In genomic region chr4:72846280-72847111, GRCh38 we compare ENCODE assay signal across 3 cellular contexts.
TF ChIP-seq lines count a peak whose summit lies in the region.

No MANE protein-coding gene starts in this region.

TF ChIP-seq in A549, 52 proteins besides CTCF, POLR2A, EP300 and RAD21:
- TF ChIP-seq, protein P1, sequence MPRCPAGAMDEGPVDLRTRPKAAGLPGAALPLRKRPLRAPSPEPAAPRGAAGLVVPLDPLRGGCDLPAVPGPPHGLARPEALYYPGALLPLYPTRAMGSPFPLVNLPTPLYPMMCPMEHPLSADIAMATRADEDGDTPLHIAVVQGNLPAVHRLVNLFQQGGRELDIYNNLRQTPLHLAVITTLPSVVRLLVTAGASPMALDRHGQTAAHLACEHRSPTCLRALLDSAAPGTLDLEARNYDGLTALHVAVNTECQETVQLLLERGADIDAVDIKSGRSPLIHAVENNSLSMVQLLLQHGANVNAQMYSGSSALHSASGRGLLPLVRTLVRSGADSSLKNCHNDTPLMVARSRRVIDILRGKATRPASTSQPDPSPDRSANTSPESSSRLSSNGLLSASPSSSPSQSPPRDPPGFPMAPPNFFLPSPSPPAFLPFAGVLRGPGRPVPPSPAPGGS (IDR thresholded peaks at IDR 0.05) = no peak
- TF ChIP-seq, protein P2, sequence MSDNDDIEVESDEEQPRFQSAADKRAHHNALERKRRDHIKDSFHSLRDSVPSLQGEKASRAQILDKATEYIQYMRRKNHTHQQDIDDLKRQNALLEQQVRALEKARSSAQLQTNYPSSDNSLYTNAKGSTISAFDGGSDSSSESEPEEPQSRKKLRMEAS (IDR thresholded peaks at IDR 0.05) = no peak
- TF ChIP-seq HOXB5 (CRISPR knock-in tag; IDR thresholded peaks at IDR 0.05) (no peak), CEBPB (IDR thresholded peaks at IDR 0.05) (no peak), FOSB (CRISPR knock-in tag; IDR thresholded peaks at IDR 0.05) (no peak)

TF ChIP-seq in HCT116, 20 proteins besides CTCF, POLR2A, EP300 and RAD21:
- TF ChIP-seq JUND (IDR thresholded peaks at IDR 0.05) (no peak), EGR1 (IDR thresholded peaks at IDR 0.05; ENCODE audit: low read depth) (no peak), TCF7L2 (IDR thresholded peaks at IDR 0.05; ENCODE audit: borderline replicate concordance, extremely low read depth, insufficient read depth, insufficient read length) (no peak), CBX3 (IDR thresholded peaks at IDR 0.05; ENCODE audit: low read depth) (no peak), YY1 (IDR thresholded peaks at IDR 0.05; ENCODE audit: extremely low read depth, insufficient replicate concordance, low read depth, low read length) (no peak), SRF (IDR thresholded peaks at IDR 0.05; ENCODE audit: low read depth) (no peak), ZNF274 (IDR thresholded peaks at IDR 0.05; ENCODE audit: low read depth, low read length) (no peak), CEBPB (IDR thresholded peaks at IDR 0.05; ENCODE audit: low read depth) (no peak), ZFX (IDR thresholded peaks at IDR 0.05) (no peak), FOSL1 (IDR thresholded peaks at IDR 0.05; ENCODE audit: low read depth) (no peak), EZH2 (IDR thresholded peaks at IDR 0.05) (no peak)
- TF ChIP-seq, protein P2 (IDR thresholded peaks at IDR 0.05) = no peak
- TF ChIP-seq, protein P3, sequence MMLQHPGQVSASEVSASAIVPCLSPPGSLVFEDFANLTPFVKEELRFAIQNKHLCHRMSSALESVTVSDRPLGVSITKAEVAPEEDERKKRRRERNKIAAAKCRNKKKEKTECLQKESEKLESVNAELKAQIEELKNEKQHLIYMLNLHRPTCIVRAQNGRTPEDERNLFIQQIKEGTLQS (IDR thresholded peaks at IDR 0.05) = no peak

TF ChIP-seq in H1, 55 proteins besides CTCF, POLR2A, EP300 and RAD21:
- TF ChIP-seq MAFK (IDR thresholded peaks at IDR 0.05; ENCODE audit: low read depth, low read length) (peak; percentile 57; the same call in 1 of the 2 replicates), SP1 (IDR thresholded peaks at IDR 0.05; ENCODE audit: low read depth, low read length) (0 out of 2 replicates have a peak, but pooled peaks have one; percentile 42), BACH1 (IDR thresholded peaks at IDR 0.05; ENCODE audit: low read length) (peak; percentile 78; the same call in 1 of the 2 replicates), TEAD4 (IDR thresholded peaks at IDR 0.05; ENCODE audit: low read depth, low read length) (peak; percentile 29; the same call in 1 of the 2 replicates), JUND (IDR thresholded peaks at IDR 0.05; ENCODE audit: low read length) (no peak), ASH2L (IDR thresholded peaks at IDR 0.05; ENCODE audit: low read length) (peak; percentile 77)
